25 cellular contexts compared by ENCODE assay signal in the genomic region with DNA sequence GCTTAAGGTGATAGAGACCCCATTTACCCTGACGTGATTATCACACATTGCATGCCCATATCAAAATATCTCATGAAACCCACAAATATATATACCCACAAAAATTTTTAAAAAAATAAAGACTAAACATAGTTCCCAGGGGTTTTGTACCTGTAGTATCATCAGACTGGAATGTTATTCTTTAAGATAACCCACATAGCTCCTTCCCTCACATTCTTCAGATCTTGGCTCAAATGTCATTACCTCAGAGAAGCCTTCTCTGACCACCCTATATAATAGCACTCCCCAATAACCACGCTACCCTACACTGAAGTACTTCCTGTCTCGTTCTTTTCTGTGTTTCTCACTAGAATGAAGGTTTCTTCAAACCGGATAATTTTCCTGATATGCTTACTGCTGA.
DNase-seq lines count a peak whose midpoint lies in the region; FAIRE-seq and TF ChIP-seq lines count a peak whose summit lies in the region.
"Had no signal": no experiment of that assay in that cellular context is flagged by ENCODE, and none has a peak within 500 bp of the region (broad histone marks: within the 10 kb centered on the region; RNA-seq: fewer than 3 reads in every experiment).

No MANE protein-coding gene starts in this region.

- peak overlapping the region; percentile 28 for H3K4me2 ChIP-seq in astrocyte (ENCODE audit: low read length)
- H3K4me2 ChIP-seq: GM23338 had no signal

- H3K27me3 ChIP-seq in astrocyte (ENCODE audit: insufficient read depth, low read length) = no peaks in the 10 kb centered on the region

- peaks cover 12% of the 10 kb centered on the region for H3K9me3 Mint-ChIP-seq in astrocyte (ENCODE audit: unreplicated experiment)

- FAIRE-seq in astrocyte (lab: Jason Lieb, UNC) = no peak
- FAIRE-seq: G401.6 had no signal

- H4K20me1 ChIP-seq in astrocyte (ENCODE audit: insufficient read depth, low read length) = no peaks in the 10 kb centered on the region

- H3K4me1 ChIP-seq in astrocyte (ENCODE audit: insufficient read depth, low read length) = no peaks in the 10 kb centered on the region
- H3K4me1 ChIP-seq: HAP-1 had no signal

- peak overlapping the region; percentile 59 for H3K27ac Mint-ChIP-seq in astrocyte (ENCODE audit: unreplicated experiment)
- H3K27ac Mint-ChIP-seq: CD4-positive, CD25-positive, alpha-beta regulatory T cell; GM23338; HFFc6 had no signal

- H3K27me3 Mint-ChIP-seq in astrocyte (ENCODE audit: low read depth, unreplicated experiment) = no peaks in the 10 kb centered on the region
- H3K27me3 Mint-ChIP-seq: CD4-positive, CD25-positive, alpha-beta regulatory T cell had no signal

- no peaks in the 10 kb centered on the region for H3K79me2 ChIP-seq in astrocyte (ENCODE audit: insufficient read depth, low read length)

- no peaks in the 10 kb centered on the region for H3K36me3 ChIP-seq in astrocyte (ENCODE audit: insufficient read depth, low read length)
- H3K36me3 ChIP-seq: HAP-1 had no signal

- no peaks in the 10 kb centered on the region for H3K9me3 ChIP-seq in astrocyte (ENCODE audit: insufficient read depth, low read depth, low read length)
- H3K9me3 ChIP-seq: HAP-1 had no signal

- H3K36me3 Mint-ChIP-seq in astrocyte (ENCODE audit: low read depth, unreplicated experiment) = no peaks in the 10 kb centered on the region
- H3K36me3 Mint-ChIP-seq: CD4-positive, CD25-positive, alpha-beta regulatory T cell had no signal

- H3K4me3 Mint-ChIP-seq in astrocyte (ENCODE audit: unreplicated experiment) = no peak overlapping the region
- H3K4me3 Mint-ChIP-seq: CD4-positive, CD25-positive, alpha-beta regulatory T cell; GM23338; HFFc6 had no signal

- DNase-seq in A172 (ENCODE audit: low spot score) (peak; percentile 40), HT1080 (ENCODE audit: low read depth) (peak; percentile 47), astrocyte (ENCODE audit: low read depth) (peak; percentile 73), choroid plexus epithelial cell (ENCODE audit: low read depth) (peak; percentile 9), NCI-H748 treated with DMSO at 0.1 percent for 48 hours (lab: John Stamatoyannopoulos, UW) (no peak), NCI-H1092 (lab: John Stamatoyannopoulos, UW) (no peak), GOT3 (lab: John Stamatoyannopoulos, UW) (no peak), NCI-H82 (lab: John Stamatoyannopoulos, UW) (no peak)
- DNase-seq: 8988T; CD4-positive, CD25-positive, alpha-beta regulatory T cell; DMS153; DND-41; HFFc6; KBM-7; MM.1S; NCI-H1417; NCI-H1694; NCI-H2171 treated with DMSO at 0.1 percent for 48 hours; NCI-H524; NCI-H774; SHP77 treated with DMSO at 0.1 percent for 48 hours had no signal

- peaks cover 6% of the 10 kb centered on the region for H3K4me1 Mint-ChIP-seq in astrocyte (ENCODE audit: low read depth, unreplicated experiment)
- H3K4me1 Mint-ChIP-seq: CD4-positive, CD25-positive, alpha-beta regulatory T cell; GM23338 had no signal

- no peak overlapping the region for H2AFZ ChIP-seq in astrocyte (ENCODE audit: low read depth, low read length)
- H2AFZ ChIP-seq: GM23338 had no signal

- H3K9ac ChIP-seq in astrocyte (ENCODE audit: low read length) = no peak overlapping the region

- H3K4me3 ChIP-seq in astrocyte (ENCODE audit: insufficient read depth, low read depth, low read length) = no peak overlapping the region
- H3K4me3 ChIP-seq in choroid plexus epithelial cell (ENCODE audit: low read depth, low read length) = no peak overlapping the region
- H3K4me3 ChIP-seq: GM23338, HAP-1 had no signal

- peak overlapping the region; percentile 20 for H3K27ac ChIP-seq in astrocyte (ENCODE audit: low read depth, low read length)
- H3K27ac ChIP-seq: RWPE1 had no signal

- TF ChIP-seq CTCF in astrocyte (IDR thresholded peaks at IDR 0.05; ENCODE audit: insufficient read depth, low read depth, low read length) (no peak), choroid plexus epithelial cell (conservative IDR thresholded peaks at IDR 0.05; ENCODE audit: low read depth, low read length) (no peak)

Comparison
In these comparisons a context has a peak if more than half of its experiments do, and no peak if none do; other contexts are left out.
1. DNase-seq: peak in A172 (single experiment), HT1080 (single experiment), astrocyte (single experiment) and choroid plexus epithelial cell (single experiment); none in NCI-H748 treated with DMSO at 0.1 percent for 48 hours (single experiment), NCI-H1092 (single experiment), GOT3 (single experiment) and NCI-H82 (single experiment).